8 cellular contexts compared by ENCODE assay signal in genomic region chr7:151342102-151342646, GRCh38. TPM values are rescaled to one million over a fixed set of nuclear protein-coding genes. Genes with fewer than 3 reads are reported as not detected.
A peak's percentile ranks its signal among the peaks of the same experiment; 100 is the strongest.
DNase-seq lines count a peak whose midpoint lies in the region; ATAC-seq and TF ChIP-seq lines count a peak whose summit lies in the region.

No MANE protein-coding gene starts in this region.

- H3K4me3 Mint-ChIP-seq in CD4-positive, CD25-positive, alpha-beta regulatory T cell: peak overlapping the region; percentile 88 to 98 (median 92)

- in situ Hi-C loops in astrocyte of the cerebellum (cut with HindIII; ENCODE audit: low sequenced_read_pairs): no loop called here

- peaks cover 0 to 8% (median 0%) of the 10 kb centered on the region in 7 donors for H3K9me3 Mint-ChIP-seq in CD4-positive, CD25-positive, alpha-beta regulatory T cell

- ATAC-seq in CD4-positive, CD25-positive, alpha-beta regulatory T cell (ENCODE audit: low read depth in 2 of 2): peak; percentile 15 to 26
- peak; percentile 52 for ATAC-seq in GM19455 (IDR thresholded peaks at IDR 0.05; ENCODE audit: unreplicated experiment)
- ATAC-seq in HG03558 (IDR thresholded peaks at IDR 0.05; ENCODE audit: extremely low read depth, unreplicated experiment): peak; percentile 48
- ATAC-seq in lower lobe of right lung: no peak

- peak overlapping the region; percentile 53 to 85 (median 75) for H3K27ac Mint-ChIP-seq in CD4-positive, CD25-positive, alpha-beta regulatory T cell

- H3K9me3 ChIP-seq in CD4-positive, CD25-positive, alpha-beta regulatory T cell (ENCODE audit: control insufficient read depth in 2 of 2, low read length in 2 of 2): no peaks in the 10 kb centered on the region
- no peaks in the 10 kb centered on the region for H3K9me3 ChIP-seq in lower lobe of right lung

- H3K4me1 ChIP-seq in CD4-positive, CD25-positive, alpha-beta regulatory T cell (ENCODE audit: control insufficient read depth, insufficient read depth, low read length, poor library complexity, severe bottlenecking): peaks cover 27% of the 10 kb centered on the region
- H3K4me1 ChIP-seq in lower lobe of right lung: peaks cover 22% of the 10 kb centered on the region
- H3K4me1 ChIP-seq in urinary bladder (ENCODE audit: insufficient read depth): no peaks in the 10 kb centered on the region

- peak overlapping the region; percentile 96 for H3K4me3 ChIP-seq in CD4-positive, CD25-positive, alpha-beta regulatory T cell (ENCODE audit: low read depth, low read length)
- H3K4me3 ChIP-seq in astrocyte of the cerebellum (ENCODE audit: low read depth, low read length): peak overlapping the region; percentile 54
- peak overlapping the region; percentile 79 for H3K4me3 ChIP-seq in lower lobe of right lung
- peak overlapping the region; percentile 98 for H3K4me3 ChIP-seq in urinary bladder (ENCODE audit: low read depth, low read length)

- peak overlapping the region; percentile 91 for H3K27ac ChIP-seq in CD4-positive, CD25-positive, alpha-beta regulatory T cell (ENCODE audit: insufficient read depth, low read length, poor library complexity, severe bottlenecking)
- H3K27ac ChIP-seq in lower lobe of right lung (peak overlapping the region; percentile 85), urinary bladder (ENCODE audit: low read depth) (peak overlapping the region; percentile 92)

- peaks cover 4% of the 10 kb centered on the region for H3K36me3 Mint-ChIP-seq in CD4-positive, CD25-positive, alpha-beta regulatory T cell

- peak in 2 of 3 donors; percentile 57 to 79 for DNase-seq in CD4-positive, CD25-positive, alpha-beta regulatory T cell
- DNase-seq in astrocyte of the cerebellum (ENCODE audit: low read depth) (no peak), lower lobe of right lung (no peak), NCI-H2029 (lab: John Stamatoyannopoulos, UW) (no peak), globus pallidus (ENCODE audit: low spot score) (no peak)

- H3K27me3 ChIP-seq in CD4-positive, CD25-positive, alpha-beta regulatory T cell (ENCODE audit: control insufficient read depth, insufficient read depth, low read length): no peaks in the 10 kb centered on the region
- H3K27me3 ChIP-seq in lower lobe of right lung (ENCODE audit: low read depth): no peaks in the 10 kb centered on the region

- peaks cover 17 to 38% (median 28%) of the 10 kb centered on the region in 4 donors for H3K4me1 Mint-ChIP-seq in CD4-positive, CD25-positive, alpha-beta regulatory T cell

- intact Hi-C loops in lower lobe of right lung (cut with DNase I): no loop called here

- 9% methylated on average over 11 of the region's 11 CpGs for WGBS in urinary bladder

- peaks cover 5% of the 10 kb centered on the region for H3K27me3 Mint-ChIP-seq in CD4-positive, CD25-positive, alpha-beta regulatory T cell

- no peak for TF ChIP-seq CTCF in astrocyte of the cerebellum (IDR thresholded peaks at IDR 0.05; ENCODE audit: low read depth, low read length, missing control alignments)
- no peak for TF ChIP-seq CTCF in lower lobe of right lung (IDR thresholded peaks at IDR 0.05)

- peaks cover 24% of the 10 kb centered on the region for H3K36me3 ChIP-seq in CD4-positive, CD25-positive, alpha-beta regulatory T cell (ENCODE audit: control insufficient read depth, insufficient read depth, low read length)
- H3K36me3 ChIP-seq in lower lobe of right lung (peaks cover 30% of the 10 kb centered on the region), urinary bladder (ENCODE audit: insufficient read depth) (no peaks in the 10 kb centered on the region)

RNA-seq across cellular contexts. Expression of gene NUB1, which starts 0.6 kb away (rescaled TPM):
- 65.2 TPM for total RNA-seq in CD4-positive, CD25-positive, alpha-beta regulatory T cell
- polyA plus RNA-seq in CD4-positive, CD25-positive, alpha-beta regulatory T cell: 10 to 100 TPM; 51.0 to 65.0 (median 52.8) TPM
- total RNA-seq in lower lobe of right lung (53.7 TPM), urinary bladder (41.4 TPM)
- 45.6 TPM for polyA plus RNA-seq in urinary bladder

Comparison
In these comparisons a context has a peak if more than half of its experiments do, and no peak if none do; other contexts are left out.
1. ATAC-seq: peak in CD4-positive, CD25-positive, alpha-beta regulatory T cell (2 of 2), GM19455 (single experiment) and HG03558 (single experiment); none in lower lobe of right lung (0 of 2).
2. DNase-seq: peak in CD4-positive, CD25-positive, alpha-beta regulatory T cell (2 of 3); none in astrocyte of the cerebellum (single experiment), lower lobe of right lung (single experiment), NCI-H2029 (single experiment) and globus pallidus (single experiment).
3. Peak in every context shown above with its lines, with median percentiles within 50 percentile points of each other: H3K27ac ChIP-seq and H3K4me3 ChIP-seq.